Comparison of ENCODE assay signal across 8 cellular contexts in genomic region chr4:75673959-75674328, GRCh38. TPM values are rescaled to one million over a fixed set of nuclear protein-coding genes. Genes with fewer than 3 reads are reported as not detected.
DNase-seq lines count a peak whose midpoint lies in the region; ATAC-seq and TF ChIP-seq lines count a peak whose summit lies in the region.

No MANE protein-coding gene starts in this region.

- ATAC-seq in HG02610 (IDR thresholded peaks at IDR 0.05; ENCODE audit: unreplicated experiment): no peak
- no peak for ATAC-seq in GM19467 (IDR thresholded peaks at IDR 0.05; ENCODE audit: unreplicated experiment)
- no peak for ATAC-seq in GM18909 (IDR thresholded peaks at IDR 0.05; ENCODE audit: poor library complexity, unreplicated experiment)
- ATAC-seq in GM19035 (IDR thresholded peaks at IDR 0.05; ENCODE audit: unreplicated experiment): no peak

- no peaks in the 10 kb centered on the region for H3K79me1 ChIP-seq in neuronal stem cell (ENCODE audit: low read depth, low read length)

- no peak overlapping the region for H4K8ac ChIP-seq in neuronal stem cell (ENCODE audit: low read depth, low read length)

- peak overlapping the region; percentile 97 to 99 (median 99) for H3K27ac Mint-ChIP-seq in CD8-positive, alpha-beta memory T cell
- peak overlapping the region; percentile 99 for H3K27ac Mint-ChIP-seq in endodermal cell

- H3K36me3 Mint-ChIP-seq in CD8-positive, alpha-beta memory T cell: peaks cover 0 to 24% (median 2%) of the 10 kb centered on the region in 3 donors
- H3K36me3 Mint-ChIP-seq in endodermal cell (ENCODE audit: low read depth): no peaks in the 10 kb centered on the region

- intact Hi-C loops in OCI-LY7 (cut with micrococcal nuclease; ENCODE audit: unreplicated experiment): loop anchor here (1.0 to 2.0 kb wide), 2 partner anchors 50 to 159 kb away; partner anchors contain the start of genes RCHY1, THAP6 and USO1

- H3K9me3 ChIP-seq in CD8-positive, alpha-beta memory T cell (ENCODE audit: low read length): no peaks in the 10 kb centered on the region
- H3K9me3 ChIP-seq in OCI-LY7 (ENCODE audit: low read length) (no peaks in the 10 kb centered on the region), endodermal cell (ENCODE audit: control insufficient read depth, low read length) (no peaks in the 10 kb centered on the region), neuronal stem cell (replicated peaks in 1 of 2; ENCODE audit: control insufficient read depth in 2 of 2, insufficient read depth in 1 of 2, low read depth in 1 of 2, low read length in 2 of 2) (no peaks in the 10 kb centered on the region)

- H3K9me3 Mint-ChIP-seq in CD8-positive, alpha-beta memory T cell: peaks cover 0 to 2% (median 0%) of the 10 kb centered on the region in 5 donors
- no peaks in the 10 kb centered on the region for H3K9me3 Mint-ChIP-seq in endodermal cell

- H2BK15ac ChIP-seq in neuronal stem cell (ENCODE audit: low read length): no peak overlapping the region

- CTCF ChIA-PET in CD8-positive, alpha-beta memory T cell (lab: Charles Lee): interaction anchor here (1.0 to 7.5 kb wide), 6 partner anchors 9 to 50 kb away, joined by 3 to 50 read pairs (median 6); partner anchors contain the start of gene USO1
- CTCF ChIA-PET in OCI-LY7 (lab: Charles Lee; ENCODE audit: unreplicated experiment): interaction anchor here (1.0 kb wide), 1 partner anchor 49 kb away, joined by 6 read pairs; no protein-coding TSS in a partner anchor

- H3K36me3 ChIP-seq in CD8-positive, alpha-beta memory T cell (ENCODE audit: insufficient read depth, low read length): no peaks in the 10 kb centered on the region
- peaks cover 22% of the 10 kb centered on the region; the same call in 1 of the 2 replicates for H3K36me3 ChIP-seq in OCI-LY7 (ENCODE audit: insufficient read depth, low read length)
- peaks cover 5% of the 10 kb centered on the region for H3K36me3 ChIP-seq in endodermal cell (ENCODE audit: control insufficient read depth, insufficient read depth, low read length)
- H3K36me3 ChIP-seq in neuronal stem cell (replicated peaks in 1 of 2; ENCODE audit: control insufficient read depth in 2 of 2, insufficient read depth in 2 of 2, low read length in 2 of 2): no peaks in the 10 kb centered on the region

- peak overlapping the region; percentile 89 to 99 (median 98) for H3K4me3 Mint-ChIP-seq in CD8-positive, alpha-beta memory T cell
- peak overlapping the region; percentile 99 for H3K4me3 Mint-ChIP-seq in endodermal cell

- H3K4ac ChIP-seq in neuronal stem cell (ENCODE audit: low read length): no peak overlapping the region

- no peak overlapping the region for H2AK5ac ChIP-seq in neuronal stem cell (ENCODE audit: low read depth, low read length)

- no peaks in the 10 kb centered on the region for H3K9me2 ChIP-seq in OCI-LY7 (ENCODE audit: insufficient read depth, low read length)

- peak overlapping the region; percentile 91 for H3K4me3 ChIP-seq in CD8-positive, alpha-beta memory T cell (ENCODE audit: low read length)
- H3K4me3 ChIP-seq in OCI-LY7 (ENCODE audit: low read depth, low read length, poor library complexity, severe bottlenecking) (peak overlapping the region; percentile 95), endodermal cell (ENCODE audit: low read length) (peak overlapping the region; percentile 98), neuronal stem cell (ENCODE audit: low read length in 2 of 2) (peak overlapping the region; percentile 63 to 87)

- H2AFZ ChIP-seq in OCI-LY7 (ENCODE audit: low read length): peak overlapping the region; percentile 98
- H2AFZ ChIP-seq in neuronal stem cell (ENCODE audit: low read length): peak overlapping the region; percentile 76

- H3K9ac ChIP-seq in endodermal cell (ENCODE audit: extremely low read depth, low read length, poor library complexity, severe bottlenecking): peak overlapping the region; percentile 95
- peak overlapping the region; percentile 64 for H3K9ac ChIP-seq in neuronal stem cell (ENCODE audit: low read depth, low read length, poor library complexity)

- TF ChIP-seq CTCF in OCI-LY7 (conservative IDR thresholded peaks at IDR 0.05; ENCODE audit: low read length) (no peak), endodermal cell (conservative IDR thresholded peaks at IDR 0.05) (no peak)

- POLR2A ChIA-PET in CD8-positive, alpha-beta memory T cell (lab: Charles Lee): interaction anchor here (0.8 to 3.6 kb wide), 4 partner anchors 9 to 50 kb away, joined by 3 to 54 read pairs (median 6); partner anchors contain the start of genes CDKL2 and USO1
- POLR2A ChIA-PET in OCI-LY7 (lab: Charles Lee): interaction anchor here (0.6 to 1.4 kb wide), 11 partner anchors 14 to 275 kb away, joined by 3 to 13 read pairs (median 4); partner anchors contain the start of gene USO1

- H3K27ac ChIP-seq in CD8-positive, alpha-beta memory T cell (ENCODE audit: low read depth, low read length): peak overlapping the region; percentile 98
- H3K27ac ChIP-seq in OCI-LY7 (ENCODE audit: low read depth, low read length, poor library complexity, severe bottlenecking): peak overlapping the region; percentile 87
- peak overlapping the region; percentile 98 for H3K27ac ChIP-seq in endodermal cell (ENCODE audit: low read depth, low read length)
- peak overlapping the region; percentile 94 for H3K27ac ChIP-seq in neuronal stem cell (replicated peaks; ENCODE audit: low read length)

- H3K4me1 ChIP-seq in CD8-positive, alpha-beta memory T cell (ENCODE audit: insufficient read depth, low read length): peaks cover 40% of the 10 kb centered on the region
- H3K4me1 ChIP-seq in OCI-LY7 (ENCODE audit: insufficient read depth, low read length, poor library complexity, severe bottlenecking) (peaks cover 35% of the 10 kb centered on the region), endodermal cell (ENCODE audit: control insufficient read depth, insufficient read depth, low read length) (peaks cover 4% of the 10 kb centered on the region), neuronal stem cell (ENCODE audit: control insufficient read depth in 2 of 2, insufficient read depth in 1 of 2, low read depth in 1 of 2, low read length in 2 of 2) (peaks cover 5 to 11% of the 10 kb centered on the region in 2 donors)

- no peak for DNase-seq in CD8-positive, alpha-beta memory T cell
- peak; percentile 16 for DNase-seq in OCI-LY7 (ENCODE audit: low spot score)
- peak; percentile 46 for DNase-seq in endodermal cell
- no peak for DNase-seq in neuronal stem cell (ENCODE audit: low spot score)

- peaks cover 35 to 42% (median 42%) of the 10 kb centered on the region in 3 donors for H3K4me1 Mint-ChIP-seq in CD8-positive, alpha-beta memory T cell
- H3K4me1 Mint-ChIP-seq in endodermal cell: peaks cover 29% of the 10 kb centered on the region

- 65 to 94% methylated on average over 3 to 5 of the region's 5 CpGs for WGBS in endodermal cell (ENCODE audit: insufficient coverage in 1 of 2, insufficient read length in 1 of 2), 2 experiments
- no CpG with 5 or more reads among the region's 5 CpGs for WGBS in neuronal stem cell (ENCODE audit: extremely low coverage in 2 of 2, insufficient read length in 2 of 2, insufficient replicate concordance in 1 of 2), 2 donors

- no peak overlapping the region for H3K14ac ChIP-seq in neuronal stem cell (ENCODE audit: low read length)

- peaks cover 0 to 3% of the 10 kb centered on the region in 2 donors for H3K27me3 Mint-ChIP-seq in CD8-positive, alpha-beta memory T cell
- no peaks in the 10 kb centered on the region for H3K27me3 Mint-ChIP-seq in endodermal cell (ENCODE audit: insufficient read depth)

- H2BK5ac ChIP-seq in neuronal stem cell (ENCODE audit: low read length): no peak overlapping the region

- H3K27me3 ChIP-seq in CD8-positive, alpha-beta memory T cell (ENCODE audit: insufficient read depth, low read length, poor library complexity, severe bottlenecking): no peaks in the 10 kb centered on the region
- no peaks in the 10 kb centered on the region for H3K27me3 ChIP-seq in endodermal cell (ENCODE audit: control insufficient read depth, insufficient read depth, low read length, poor library complexity, severe bottlenecking)
- H3K27me3 ChIP-seq in neuronal stem cell (ENCODE audit: control insufficient read depth in 3 of 3, insufficient read depth in 3 of 3, low read depth in 1 of 3, low read length in 3 of 3): no peaks in the 10 kb centered on the region

- H3K79me2 ChIP-seq in OCI-LY7 (ENCODE audit: insufficient read depth, low read depth, low read length): peaks cover 48% of the 10 kb centered on the region

- H4K20me1 ChIP-seq in OCI-LY7 (ENCODE audit: insufficient read depth, low read length): peaks cover 33% of the 10 kb centered on the region

- no peak overlapping the region for H2BK120ac ChIP-seq in neuronal stem cell (ENCODE audit: low read depth, low read length)

- no peak overlapping the region for H2BK12ac ChIP-seq in neuronal stem cell (ENCODE audit: low read length)

- H4K91ac ChIP-seq in neuronal stem cell (ENCODE audit: low read depth, low read length, poor library complexity): no peak overlapping the region

- BruUV-seq in OCI-LY7 (replicated peaks; lab: Mats Ljungman, UMichigan): TSS peak; percentile 99

- H3K4me2 ChIP-seq in OCI-LY7 (ENCODE audit: low read length) (peak overlapping the region; percentile 99), neuronal stem cell (ENCODE audit: insufficient read depth, low read length, poor library complexity, severe bottlenecking) (peak overlapping the region; percentile 82)

- H3K23ac ChIP-seq in neuronal stem cell (ENCODE audit: low read depth, low read length, poor library complexity): no peak overlapping the region

- no peak overlapping the region for H3K18ac ChIP-seq in neuronal stem cell (ENCODE audit: low read length)

RNA-seq across cellular contexts. Expression of gene G3BP2, which starts 0.7 kb away (rescaled TPM):
- total RNA-seq in CD8-positive, alpha-beta memory T cell: 100 to 1,000 TPM; 189 to 195 TPM
- 115 TPM for polyA plus RNA-seq in CD8-positive, alpha-beta memory T cell
- 55.9 and 56.7 TPM in 2 replicates for total RNA-seq in OCI-LY7 (2014; rRNA removed; shearing (Covaris generic))
- 137 and 147 TPM in 2 replicates for total RNA-seq in OCI-LY7 (2022)
- 100 to 1,000 TPM; 176 to 183 TPM for total RNA-seq in endodermal cell
- polyA plus RNA-seq in endodermal cell (2013, experiment 1 of 2): 143 TPM
- 141 TPM for polyA plus RNA-seq in endodermal cell (2013, experiment 2 of 2)
- polyA plus RNA-seq in neuronal stem cell (2013, experiment 1 of 2): 135 TPM
- polyA plus RNA-seq in neuronal stem cell (2013, experiment 2 of 2): 136 TPM

RNA-seq across cellular contexts. Expression of gene CDKL2, which starts 43.6 kb away (rescaled TPM):
- under 1 TPM; 0.27 to 0.37 TPM for total RNA-seq in CD8-positive, alpha-beta memory T cell
- 0.47 TPM for polyA plus RNA-seq in CD8-positive, alpha-beta memory T cell
- 0.06 and 0.13 TPM in 2 replicates for total RNA-seq in OCI-LY7 (2014; rRNA removed; shearing (Covaris generic))
- total RNA-seq in OCI-LY7 (2022): 0.15 and 0.19 TPM in 2 replicates
- total RNA-seq in endodermal cell: 1 to 10 TPM in 1 of 2 donors, under 1 TPM in 1; 0.37 to 1.3 TPM
- 0.53 TPM for polyA plus RNA-seq in endodermal cell (2013, experiment 1 of 2)
- 0.62 TPM for polyA plus RNA-seq in endodermal cell (2013, experiment 2 of 2)
- polyA plus RNA-seq in neuronal stem cell (2013, experiment 1 of 2): 1.1 TPM
- 0.98 TPM for polyA plus RNA-seq in neuronal stem cell (2013, experiment 2 of 2)

RNA-seq across cellular contexts. Expression of gene USO1, which starts 50.4 kb away (rescaled TPM):
- total RNA-seq in CD8-positive, alpha-beta memory T cell: 10 to 100 TPM; 39.9 to 41.5 TPM
- 33.5 TPM for polyA plus RNA-seq in CD8-positive, alpha-beta memory T cell
- 38.0 and 40.5 TPM in 2 replicates for total RNA-seq in OCI-LY7 (2014; rRNA removed; shearing (Covaris generic))
- 54.6 and 57.3 TPM in 2 replicates for total RNA-seq in OCI-LY7 (2022)
- 10 to 100 TPM; 74.5 to 75.1 TPM for total RNA-seq in endodermal cell
- polyA plus RNA-seq in endodermal cell (2013, experiment 1 of 2): 63.9 TPM
- 57.4 TPM for polyA plus RNA-seq in endodermal cell (2013, experiment 2 of 2)
- 48.2 TPM for polyA plus RNA-seq in neuronal stem cell (2013, experiment 1 of 2)
- polyA plus RNA-seq in neuronal stem cell (2013, experiment 2 of 2): 49.8 TPM

Comparison
In these comparisons a context has a peak if more than half of its experiments do, and no peak if none do; other contexts are left out.
1. DNase-seq: peak in OCI-LY7 (single experiment) and endodermal cell (single experiment); none in CD8-positive, alpha-beta memory T cell (0 of 5) and neuronal stem cell (single experiment).
2. Peak in every context shown above with its lines, with median percentiles within 50 percentile points of each other: H3K27ac ChIP-seq and H3K4me3 ChIP-seq.